1 cellular context compared by ENCODE assay signal in the genomic region with DNA sequence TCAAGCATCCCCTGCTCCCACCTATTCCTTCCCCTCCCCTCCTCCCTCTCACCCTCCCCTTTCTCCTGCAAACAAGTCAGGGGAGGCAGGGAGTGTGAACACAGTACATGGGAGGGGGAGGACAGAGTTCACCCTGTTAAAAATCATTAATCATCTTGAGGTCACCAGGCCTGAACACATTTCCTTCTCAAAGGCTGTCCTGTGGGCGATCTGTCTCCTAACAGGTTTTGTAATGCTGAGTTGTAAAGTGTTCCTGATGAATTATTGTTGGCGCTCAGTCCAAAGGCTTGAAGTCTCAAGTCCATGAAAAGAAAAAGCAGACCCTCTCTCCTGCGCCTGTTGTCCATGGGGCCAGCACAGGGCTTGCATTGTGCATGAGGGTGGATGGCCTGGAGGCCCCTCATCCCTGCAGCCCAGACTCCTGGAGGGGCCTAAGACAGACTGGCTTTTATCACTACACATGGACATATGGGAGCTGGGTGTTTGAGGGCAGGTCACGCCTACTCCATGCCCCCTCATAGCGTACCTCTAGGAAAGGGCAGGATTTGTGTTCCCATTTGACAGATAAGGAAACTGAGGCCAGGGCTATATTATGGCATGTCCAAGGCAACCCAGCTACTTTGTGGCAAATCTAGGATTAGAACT.
TF ChIP-seq lines count a peak whose summit lies in the region.

No MANE protein-coding gene starts in this region.

TF ChIP-seq in HepG2, 621 proteins besides CTCF, POLR2A, EP300 and RAD21 (continued from another document and continues in another):
- TF ChIP-seq ZNF710 (CRISPR knock-in tag; IDR thresholded peaks at IDR 0.05; ENCODE audit: borderline replicate concordance) (0 out of 2 replicates have a peak, but pooled peaks have one; percentile 25), ZNF83 (CRISPR knock-in tag; IDR thresholded peaks at IDR 0.05; ENCODE audit: borderline replicate concordance) (no peak), PAXIP1 (CRISPR knock-in tag; conservative IDR thresholded peaks at IDR 0.05) (peak; percentile 78), ZMYM3 (CRISPR knock-in tag; IDR thresholded peaks at IDR 0.05) (peak; percentile 85), ZNF558 (CRISPR knock-in tag; IDR thresholded peaks at IDR 0.05; ENCODE audit: borderline replicate concordance) (no peak), ZNF256 (CRISPR knock-in tag; conservative IDR thresholded peaks at IDR 0.05) (no peak), TBX3 (IDR thresholded peaks at IDR 0.05; ENCODE audit: borderline replicate concordance) (peak; percentile 25; the same call in 1 of the 2 replicates), MEIS1 (CRISPR knock-in tag; IDR thresholded peaks at IDR 0.05; ENCODE audit: borderline replicate concordance) (peak; percentile 97; the same call in 1 of the 2 replicates), ZNF672 (CRISPR knock-in tag; IDR thresholded peaks at IDR 0.05) (no peak), ZNF777 (CRISPR knock-in tag; IDR thresholded peaks at IDR 0.05) (no peak), CREM (IDR thresholded peaks at IDR 0.05) (peak; percentile 37), CREM (CRISPR knock-in tag; IDR thresholded peaks at IDR 0.05) (no peak), FIP1L1 (IDR thresholded peaks at IDR 0.05; ENCODE audit: borderline replicate concordance, insufficient read depth, low read depth, low read length) (no peak), MTF2 (CRISPR knock-in tag; IDR thresholded peaks at IDR 0.05; ENCODE audit: borderline replicate concordance) (no peak), HOXA5 (CRISPR knock-in tag; IDR thresholded peaks at IDR 0.05) (peak; percentile 95), ZNF782 (CRISPR knock-in tag; IDR thresholded peaks at IDR 0.05; ENCODE audit: borderline replicate concordance) (no peak), REPIN1 (CRISPR knock-in tag; IDR thresholded peaks at IDR 0.05; ENCODE audit: borderline replicate concordance, low read depth) (peak; percentile 30; the same call in 1 of the 2 replicates), SP5 (CRISPR knock-in tag; IDR thresholded peaks at IDR 0.05; ENCODE audit: borderline replicate concordance, low read depth) (peak; percentile 38; the same call in 1 of the 2 replicates), ZFP1 (CRISPR knock-in tag; IDR thresholded peaks at IDR 0.05) (no peak), HNF4A (CRISPR knock-in tag; IDR thresholded peaks at IDR 0.05) (peak; percentile 81), FOXC1 (CRISPR knock-in tag; IDR thresholded peaks at IDR 0.05; ENCODE audit: borderline replicate concordance) (no peak), ZBTB7B (CRISPR knock-in tag; IDR thresholded peaks at IDR 0.05) (0 out of 2 replicates have a peak, but pooled peaks have one; percentile 56), CHD2 (IDR thresholded peaks at IDR 0.05; ENCODE audit: low read depth, low read length) (no peak), ZNF292 (CRISPR knock-in tag; IDR thresholded peaks at IDR 0.05; ENCODE audit: borderline replicate concordance, low read depth) (0 out of 2 replicates have a peak, but pooled peaks have one; percentile 23), CREB1 (IDR thresholded peaks at IDR 0.05) (no peak), CREB1 (CRISPR knock-in tag; IDR thresholded peaks at IDR 0.05) (no peak), SALL1 (CRISPR knock-in tag; IDR thresholded peaks at IDR 0.05) (peak; percentile 56), MEIS2 (CRISPR knock-in tag; IDR thresholded peaks at IDR 0.05) (peak; percentile 96; the same call in 1 of the 2 replicates), ZFX (CRISPR knock-in tag; IDR thresholded peaks at IDR 0.05; ENCODE audit: low read depth) (peak; percentile 31; the same call in 1 of the 2 replicates), TOPORS (CRISPR knock-in tag; IDR thresholded peaks at IDR 0.05) (no peak), ZNF205 (CRISPR knock-in tag; IDR thresholded peaks at IDR 0.05) (peak; percentile 100), POGZ (CRISPR knock-in tag; IDR thresholded peaks at IDR 0.05) (peak; percentile 67), SP4 (CRISPR knock-in tag; IDR thresholded peaks at IDR 0.05) (0 out of 2 replicates have a peak, but pooled peaks have one; percentile 37), ERF (CRISPR knock-in tag; IDR thresholded peaks at IDR 0.05) (peak; percentile 29; the same call in 1 of the 2 replicates), MED8 (CRISPR knock-in tag; IDR thresholded peaks at IDR 0.05; ENCODE audit: insufficient replicate concordance) (no peak), UBTF (CRISPR knock-in tag; IDR thresholded peaks at IDR 0.05) (no peak), RARA (CRISPR knock-in tag; IDR thresholded peaks at IDR 0.05) (0 out of 2 replicates have a peak, but pooled peaks have one; percentile 33), HOXA3 (CRISPR knock-in tag; IDR thresholded peaks at IDR 0.05) (peak; percentile 19; the same call in 1 of the 2 replicates), TBX2 (CRISPR knock-in tag; IDR thresholded peaks at IDR 0.05; ENCODE audit: borderline replicate concordance) (peak; percentile 43; the same call in 1 of the 2 replicates), FOXP1 (IDR thresholded peaks at IDR 0.05) (no peak), FOXP1 (CRISPR knock-in tag; IDR thresholded peaks at IDR 0.05) (peak; percentile 39; the same call in 1 of the 2 replicates), EHMT2 (IDR thresholded peaks at IDR 0.05; ENCODE audit: borderline replicate concordance, low read depth, low read length) (peak; percentile 72; the same call in 1 of the 2 replicates), NCOR1 (IDR thresholded peaks at IDR 0.05; ENCODE audit: borderline replicate concordance, low read length) (peak; percentile 79), MIXL1 (CRISPR knock-in tag; IDR thresholded peaks at IDR 0.05) (peak; percentile 50)
- TF ChIP-seq, protein P1, sequence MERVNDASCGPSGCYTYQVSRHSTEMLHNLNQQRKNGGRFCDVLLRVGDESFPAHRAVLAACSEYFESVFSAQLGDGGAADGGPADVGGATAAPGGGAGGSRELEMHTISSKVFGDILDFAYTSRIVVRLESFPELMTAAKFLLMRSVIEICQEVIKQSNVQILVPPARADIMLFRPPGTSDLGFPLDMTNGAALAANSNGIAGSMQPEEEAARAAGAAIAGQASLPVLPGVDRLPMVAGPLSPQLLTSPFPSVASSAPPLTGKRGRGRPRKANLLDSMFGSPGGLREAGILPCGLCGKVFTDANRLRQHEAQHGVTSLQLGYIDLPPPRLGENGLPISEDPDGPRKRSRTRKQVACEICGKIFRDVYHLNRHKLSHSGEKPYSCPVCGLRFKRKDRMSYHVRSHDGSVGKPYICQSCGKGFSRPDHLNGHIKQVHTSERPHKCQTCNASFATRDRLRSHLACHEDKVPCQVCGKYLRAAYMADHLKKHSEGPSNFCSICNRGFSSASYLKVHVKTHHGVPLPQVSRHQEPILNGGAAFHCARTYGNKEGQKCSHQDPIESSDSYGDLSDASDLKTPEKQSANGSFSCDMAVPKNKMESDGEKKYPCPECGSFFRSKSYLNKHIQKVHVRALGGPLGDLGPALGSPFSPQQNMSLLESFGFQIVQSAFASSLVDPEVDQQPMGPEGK (CRISPR knock-in tag; IDR thresholded peaks at IDR 0.05) = 0 out of 2 replicates have a peak, but pooled peaks have one; percentile 21
- TF ChIP-seq, protein P2, sequence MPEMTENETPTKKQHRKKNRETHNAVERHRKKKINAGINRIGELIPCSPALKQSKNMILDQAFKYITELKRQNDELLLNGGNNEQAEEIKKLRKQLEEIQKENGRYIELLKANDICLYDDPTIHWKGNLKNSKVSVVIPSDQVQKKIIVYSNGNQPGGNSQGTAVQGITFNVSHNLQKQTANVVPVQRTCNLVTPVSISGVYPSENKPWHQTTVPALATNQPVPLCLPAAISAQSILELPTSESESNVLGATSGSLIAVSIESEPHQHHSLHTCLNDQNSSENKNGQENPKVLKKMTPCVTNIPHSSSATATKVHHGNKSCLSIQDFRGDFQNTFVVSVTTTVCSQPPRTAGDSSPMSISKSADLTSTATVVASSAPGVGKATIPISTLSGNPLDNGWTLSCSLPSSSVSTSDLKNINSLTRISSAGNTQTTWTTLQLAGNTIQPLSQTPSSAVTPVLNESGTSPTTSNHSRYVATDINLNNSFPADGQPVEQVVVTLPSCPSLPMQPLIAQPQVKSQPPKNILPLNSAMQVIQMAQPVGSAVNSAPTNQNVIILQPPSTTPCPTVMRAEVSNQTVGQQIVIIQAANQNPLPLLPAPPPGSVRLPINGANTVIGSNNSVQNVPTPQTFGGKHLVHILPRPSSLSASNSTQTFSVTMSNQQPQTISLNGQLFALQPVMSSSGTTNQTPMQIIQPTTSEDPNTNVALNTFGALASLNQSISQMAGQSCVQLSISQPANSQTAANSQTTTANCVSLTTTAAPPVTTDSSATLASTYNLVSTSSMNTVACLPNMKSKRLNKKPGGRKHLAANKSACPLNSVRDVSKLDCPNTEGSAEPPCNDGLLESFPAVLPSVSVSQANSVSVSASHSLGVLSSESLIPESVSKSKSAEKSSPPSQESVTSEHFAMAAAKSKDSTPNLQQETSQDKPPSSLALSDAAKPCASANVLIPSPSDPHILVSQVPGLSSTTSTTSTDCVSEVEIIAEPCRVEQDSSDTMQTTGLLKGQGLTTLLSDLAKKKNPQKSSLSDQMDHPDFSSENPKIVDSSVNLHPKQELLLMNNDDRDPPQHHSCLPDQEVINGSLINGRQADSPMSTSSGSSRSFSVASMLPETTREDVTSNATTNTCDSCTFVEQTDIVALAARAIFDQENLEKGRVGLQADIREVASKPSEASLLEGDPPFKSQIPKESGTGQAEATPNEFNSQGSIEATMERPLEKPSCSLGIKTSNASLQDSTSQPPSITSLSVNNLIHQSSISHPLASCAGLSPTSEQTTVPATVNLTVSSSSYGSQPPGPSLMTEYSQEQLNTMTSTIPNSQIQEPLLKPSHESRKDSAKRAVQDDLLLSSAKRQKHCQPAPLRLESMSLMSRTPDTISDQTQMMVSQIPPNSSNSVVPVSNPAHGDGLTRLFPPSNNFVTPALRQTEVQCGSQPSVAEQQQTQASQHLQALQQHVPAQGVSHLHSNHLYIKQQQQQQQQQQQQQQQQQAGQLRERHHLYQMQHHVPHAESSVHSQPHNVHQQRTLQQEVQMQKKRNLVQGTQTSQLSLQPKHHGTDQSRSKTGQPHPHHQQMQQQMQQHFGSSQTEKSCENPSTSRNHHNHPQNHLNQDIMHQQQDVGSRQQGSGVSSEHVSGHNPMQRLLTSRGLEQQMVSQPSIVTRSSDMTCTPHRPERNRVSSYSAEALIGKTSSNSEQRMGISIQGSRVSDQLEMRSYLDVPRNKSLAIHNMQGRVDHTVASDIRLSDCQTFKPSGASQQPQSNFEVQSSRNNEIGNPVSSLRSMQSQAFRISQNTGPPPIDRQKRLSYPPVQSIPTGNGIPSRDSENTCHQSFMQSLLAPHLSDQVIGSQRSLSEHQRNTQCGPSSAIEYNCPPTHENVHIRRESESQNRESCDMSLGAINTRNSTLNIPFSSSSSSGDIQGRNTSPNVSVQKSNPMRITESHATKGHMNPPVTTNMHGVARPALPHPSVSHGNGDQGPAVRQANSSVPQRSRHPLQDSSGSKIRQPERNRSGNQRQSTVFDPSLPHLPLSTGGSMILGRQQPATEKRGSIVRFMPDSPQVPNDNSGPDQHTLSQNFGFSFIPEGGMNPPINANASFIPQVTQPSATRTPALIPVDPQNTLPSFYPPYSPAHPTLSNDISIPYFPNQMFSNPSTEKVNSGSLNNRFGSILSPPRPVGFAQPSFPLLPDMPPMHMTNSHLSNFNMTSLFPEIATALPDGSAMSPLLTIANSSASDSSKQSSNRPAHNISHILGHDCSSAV (CRISPR knock-in tag; IDR thresholded peaks at IDR 0.05; ENCODE audit: borderline replicate concordance) = 0 out of 2 replicates have a peak, but pooled peaks have one; percentile 67
